ENCODE assay signal across 9 cellular contexts in the genomic region with DNA sequence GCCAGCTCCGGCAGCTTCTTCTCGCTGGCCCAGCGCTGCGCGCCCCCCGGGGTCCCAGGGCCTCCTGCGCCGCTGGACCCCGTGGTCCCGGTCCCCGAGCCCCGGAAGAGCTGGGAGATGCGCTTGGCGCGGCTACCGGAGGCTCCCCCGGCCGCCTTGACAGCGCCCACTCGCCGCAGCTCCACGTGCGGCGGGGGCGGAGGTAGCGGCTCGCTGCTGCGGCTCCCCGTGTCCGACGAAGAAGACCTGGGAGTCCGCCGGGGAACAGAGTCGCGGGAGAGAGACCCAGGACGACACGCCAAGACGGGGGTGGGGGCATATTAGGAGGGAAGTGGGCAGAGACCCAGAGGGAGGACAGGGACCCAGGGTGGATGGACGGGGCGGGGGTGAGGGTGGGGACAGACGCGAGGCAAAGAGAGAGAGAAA. TPM values are rescaled to one million over a fixed set of nuclear protein-coding genes. Genes with fewer than 3 reads are reported as not detected.
DNase-seq lines count a peak whose midpoint lies in the region; ATAC-seq and TF ChIP-seq lines count a peak whose summit lies in the region.
"Had no signal": no experiment of that assay in that cellular context is flagged by ENCODE, and none has a peak within 500 bp of the region (broad histone marks: within the 10 kb centered on the region; RNA-seq: fewer than 3 reads in every experiment).

No MANE protein-coding gene starts in this region.

- intact Hi-C loops in Panc1 (cut with micrococcal nuclease; ENCODE audit: unreplicated experiment) (no loop called here), esophagus muscularis mucosa (cut with DNase I) (loop anchor here (2.0 kb wide), 1 partner anchor 65 kb away; no protein-coding TSS in a partner anchor)

- TF ChIP-seq EP300 in esophagus muscularis mucosa (IDR thresholded peaks at IDR 0.05): no peak

- H2BK120ac ChIP-seq in trophoblast cell (ENCODE audit: insufficient read depth, low read length, poor library complexity): no peak overlapping the region

- H3K36me3 ChIP-seq in DND-41 (ENCODE audit: insufficient read depth, low read length): no peaks in the 10 kb centered on the region
- no peaks in the 10 kb centered on the region for H3K36me3 ChIP-seq in Panc1 (ENCODE audit: control insufficient read depth, insufficient read depth, low read length)
- peaks cover 0 to 18% (median 0%) of the 10 kb centered on the region in 4 donors for H3K36me3 ChIP-seq in esophagus muscularis mucosa
- H3K36me3 ChIP-seq in trophoblast cell (ENCODE audit: control insufficient read depth in 1 of 2, insufficient read depth in 2 of 2, low read length in 2 of 2): no peaks in the 10 kb centered on the region
- no peaks in the 10 kb centered on the region for H3K36me3 ChIP-seq in brain microvascular endothelial cell (replicated peaks)

- POLR2A ChIA-PET in Panc1 (lab: Charles Lee): no interaction called here

- no TSS peak for BruUV-seq in Panc1 (replicated peaks; lab: Mats Ljungman, UMichigan)

- H3K9ac ChIP-seq in DND-41 (ENCODE audit: low read depth, low read length): peak overlapping the region; percentile 34; the same call in 1 of the 2 replicates
- no peak overlapping the region for H3K9ac ChIP-seq in trophoblast cell (ENCODE audit: low read length)

- CTCF ChIA-PET in Panc1 (lab: Charles Lee): interaction anchor here (0.6 kb wide), 1 partner anchor 45 kb away, joined by 4 read pairs; no protein-coding TSS in a partner anchor

- H2AK5ac ChIP-seq in trophoblast cell (ENCODE audit: low read length): no peak overlapping the region

- H3K27ac ChIP-seq in DND-41 (ENCODE audit: low read length): no peak overlapping the region
- no peak overlapping the region for H3K27ac ChIP-seq in Panc1 (ENCODE audit: low read length)
- peak overlapping the region; percentile 70 to 82 (median 75) for H3K27ac ChIP-seq in esophagus muscularis mucosa (replicated peaks in 1 of 4)
- H3K27ac ChIP-seq in trophoblast cell (ENCODE audit: low read depth, low read length): no peak overlapping the region
- no peak overlapping the region for H3K27ac ChIP-seq in brain microvascular endothelial cell

- no peak overlapping the region for H2AFZ ChIP-seq in DND-41 (ENCODE audit: low read depth, low read length)
- H2AFZ ChIP-seq in trophoblast cell (ENCODE audit: insufficient read depth, low read length, poor library complexity): peak overlapping the region; percentile 52

- WGBS in esophagus muscularis mucosa: 19% methylated on average over 23 of the region's 42 CpGs
- WGBS in trophoblast cell (ENCODE audit: extremely low coverage, insufficient coverage, insufficient read length): no CpG with 5 or more reads among the region's 42 CpGs

- no peak overlapping the region for H2BK5ac ChIP-seq in trophoblast cell (ENCODE audit: low read depth, low read length, poor library complexity)

- peak overlapping the region; percentile 4 for H4K91ac ChIP-seq in trophoblast cell (ENCODE audit: low read depth, low read length)

- no peaks in the 10 kb centered on the region for H4K20me1 ChIP-seq in DND-41 (ENCODE audit: insufficient read depth, low read length)

- peaks cover 8% of the 10 kb centered on the region for H3K79me1 ChIP-seq in trophoblast cell (ENCODE audit: low read length)

- H3K4me3 ChIP-seq in DND-41 (ENCODE audit: low read depth in 1 of 2, low read length in 2 of 2) (no peak overlapping the region), Panc1 (ENCODE audit: low read depth in 2 of 2, low read length in 2 of 2) (peak overlapping the region; percentile 47 to 50), esophagus muscularis mucosa (peak overlapping the region; percentile 60 to 77 (median 66)), trophoblast cell (ENCODE audit: low read depth, low read length) (no peak overlapping the region), brain microvascular endothelial cell (ENCODE audit: low read depth, low read length) (no peak overlapping the region)
- H3K4me3 ChIP-seq: mucosa of descending colon had no signal

- H4K12ac ChIP-seq in trophoblast cell (ENCODE audit: low read depth, low read length): no peak overlapping the region

- TF ChIP-seq CTCF in DND-41 (IDR thresholded peaks at IDR 0.05; ENCODE audit: borderline replicate concordance, extremely low read depth, low read length, poor library complexity, severe bottlenecking) (no peak), Panc1 (IDR thresholded peaks at IDR 0.05) (no peak), esophagus muscularis mucosa (IDR thresholded peaks at IDR 0.05) (no peak), brain microvascular endothelial cell (IDR thresholded peaks at IDR 0.05; ENCODE audit: low read depth, low read length, missing control alignments) (no peak)

- H4K8ac ChIP-seq in trophoblast cell (ENCODE audit: low read depth, low read length): no peak overlapping the region

- H3K4me2 ChIP-seq in DND-41 (ENCODE audit: insufficient read depth, low read length): peak overlapping the region; percentile 77; the same call in 1 of the 2 replicates
- peak overlapping the region; percentile 72 for H3K4me2 ChIP-seq in trophoblast cell (ENCODE audit: low read length)

- DNase-seq in DND-41: no peak
- no peak for DNase-seq in Panc1 (ENCODE audit: low read depth, low spot score)
- no peak for DNase-seq in esophagus muscularis mucosa (ENCODE audit: extremely low spot score)
- no peak for DNase-seq in trophoblast cell
- no peak for DNase-seq in brain microvascular endothelial cell
- DNase-seq in NAMALWA (ENCODE audit: low spot score): no peak
- DNase-seq in activated CD4-positive, CD25-positive, alpha-beta regulatory T cell (lab: John Stamatoyannopoulos, UW): no peak

- H3K14ac ChIP-seq in trophoblast cell (ENCODE audit: low read length): no peak overlapping the region

- in situ Hi-C loops in Panc1 (cut with HindIII; ENCODE audit: low pct_unique_long_range_greater_than_20kb, low sequenced_read_pairs): no loop called here
- in situ Hi-C loops in brain microvascular endothelial cell (cut with HindIII; ENCODE audit: low pct_ligation_motif_present, low sequenced_read_pairs): no loop called here

- H3K4ac ChIP-seq in trophoblast cell (ENCODE audit: low read depth, low read length): no peak overlapping the region

- H3K4me1 ChIP-seq in DND-41 (ENCODE audit: insufficient read depth, low read length) (peaks cover 17% of the 10 kb centered on the region), Panc1 (ENCODE audit: control insufficient read depth, insufficient read depth, low read length) (no peaks in the 10 kb centered on the region; the same call in 1 of the 2 replicates), esophagus muscularis mucosa (peaks cover 6 to 39% (median 35%) of the 10 kb centered on the region in 4 donors), trophoblast cell (ENCODE audit: control insufficient read depth in 1 of 2, insufficient read depth in 2 of 2, low read length in 2 of 2) (peaks cover 9 to 10% of the 10 kb centered on the region in 2 experiments)

- no peak overlapping the region for H3K23ac ChIP-seq in trophoblast cell (ENCODE audit: low read length)

- no peaks in the 10 kb centered on the region for H3K79me2 ChIP-seq in DND-41 (ENCODE audit: insufficient read depth, low read length)
- no peaks in the 10 kb centered on the region for H3K79me2 ChIP-seq in trophoblast cell (ENCODE audit: control insufficient read depth, insufficient read depth, low read length, poor library complexity)

- TF ChIP-seq POLR2A in esophagus muscularis mucosa (IDR thresholded peaks at IDR 0.05; ENCODE audit: low read depth): no peak

- H3K27me3 ChIP-seq in DND-41 (ENCODE audit: insufficient read depth, low read length, poor library complexity) (no peaks in the 10 kb centered on the region), Panc1 (ENCODE audit: control insufficient read depth, insufficient read depth, low read length) (no peaks in the 10 kb centered on the region), esophagus muscularis mucosa (peaks cover 0 to 11% (median 2%) of the 10 kb centered on the region in 4 donors), trophoblast cell (ENCODE audit: insufficient read depth, low read length) (peaks cover 16% of the 10 kb centered on the region), brain microvascular endothelial cell (replicated peaks) (peaks cover 6% of the 10 kb centered on the region)

- H3K18ac ChIP-seq in trophoblast cell (ENCODE audit: low read length): no peak overlapping the region

- ATAC-seq in DND-41 (ENCODE audit: insufficient read depth, low read depth) (no peak), Panc1 (no peak), GM18520 (IDR thresholded peaks at IDR 0.05; ENCODE audit: unreplicated experiment) (no peak)

- no peak overlapping the region for H2BK12ac ChIP-seq in trophoblast cell (ENCODE audit: low read length)

- H3K9me3 ChIP-seq in DND-41 (ENCODE audit: insufficient read depth, low read length, severe bottlenecking): no peaks in the 10 kb centered on the region
- no peaks in the 10 kb centered on the region for H3K9me3 ChIP-seq in Panc1 (ENCODE audit: control insufficient read depth, insufficient read depth, low read depth, low read length)
- no peaks in the 10 kb centered on the region for H3K9me3 ChIP-seq in esophagus muscularis mucosa
- H3K9me3 ChIP-seq in trophoblast cell (ENCODE audit: insufficient read depth, low read depth, low read length): peaks cover 4% of the 10 kb centered on the region
- H3K9me3 ChIP-seq: mucosa of descending colon had no signal

RNA-seq across cellular contexts. Expression of a gene that starts 1.0 kb away (rescaled TPM):
- total RNA-seq in Panc1 (2021; ENCODE audit: unreplicated experiment) (0.41 TPM), esophagus muscularis mucosa (10 to 100 TPM; 15.0 to 27.7 (median 22.8) TPM)
- 0.92 TPM for polyA plus RNA-seq in Panc1 (2012; ENCODE audit: insufficient read length)
- polyA plus RNA-seq in trophoblast cell (2013): 0.53 and 0.64 TPM in 2 replicates

RNA-seq across cellular contexts. Expression of a gene that starts 7.3 kb away (rescaled TPM):
- total RNA-seq in Panc1 (2021; ENCODE audit: unreplicated experiment) (not detected), esophagus muscularis mucosa (not detected)
- not detected for polyA plus RNA-seq in Panc1 (2012; ENCODE audit: insufficient read length)
- polyA plus RNA-seq in trophoblast cell (2013): 0.08 and 0.10 TPM in 2 replicates
- total RNA-seq: mucosa of descending colon had no signal

RNA-seq across cellular contexts. Expression of a gene that starts 13.0 kb away (rescaled TPM):
- 0.13 TPM for total RNA-seq in Panc1 (2021; ENCODE audit: unreplicated experiment)
- not detected for polyA plus RNA-seq in Panc1 (2012; ENCODE audit: insufficient read length)
- total RNA-seq in esophagus muscularis mucosa: 1 to 10 TPM in 3 of 4 donors, under 1 TPM in 1; 0.83 to 2.5 (median 2.1) TPM
- 0.71 and 0.79 TPM in 2 replicates for polyA plus RNA-seq in trophoblast cell (2013)

RNA-seq across cellular contexts. Expression of a gene that starts 15.9 kb away (rescaled TPM):
- total RNA-seq in Panc1 (2021; ENCODE audit: unreplicated experiment) (not detected), esophagus muscularis mucosa (not detected)
- polyA plus RNA-seq in Panc1 (2012; ENCODE audit: insufficient read length): 0.17 TPM
- polyA plus RNA-seq in trophoblast cell (2013): 0.74 and 0.75 TPM in 2 replicates
- total RNA-seq: mucosa of descending colon had no signal

RNA-seq across cellular contexts. Expression of a gene that starts 19.9 kb away (rescaled TPM):
- 3.3 TPM for total RNA-seq in Panc1 (2021; ENCODE audit: unreplicated experiment)
- polyA plus RNA-seq in Panc1 (2012; ENCODE audit: insufficient read length): 5.8 TPM
- 1 to 10 TPM in 3 of 4 donors, under 1 TPM in 1; 0.99 to 2.9 (median 1.8) TPM for total RNA-seq in esophagus muscularis mucosa
- polyA plus RNA-seq in trophoblast cell (2013): 0.82 and 0.86 TPM in 2 replicates

Comparison
In these comparisons a context has a peak if more than half of its experiments do, and no peak if none do; other contexts are left out.
1. H3K27ac ChIP-seq: peak in esophagus muscularis mucosa (4 of 4); none in DND-41 (single experiment), Panc1 (single experiment), trophoblast cell (single experiment) and brain microvascular endothelial cell (single experiment).
2. H3K4me3 ChIP-seq: peak in Panc1 (2 of 2) and esophagus muscularis mucosa (4 of 4); none in DND-41 (0 of 2), trophoblast cell (single experiment) and brain microvascular endothelial cell (single experiment).
3. RNA of a gene that starts 1.0 kb away (total RNA-seq): 15.0 to 27.7 TPM in esophagus muscularis mucosa; 0.41 TPM in Panc1 (single experiment); every median in the first group is over 10 times any median in the second.